ENCODE assay signal across 17 cellular contexts in the genomic region with DNA sequence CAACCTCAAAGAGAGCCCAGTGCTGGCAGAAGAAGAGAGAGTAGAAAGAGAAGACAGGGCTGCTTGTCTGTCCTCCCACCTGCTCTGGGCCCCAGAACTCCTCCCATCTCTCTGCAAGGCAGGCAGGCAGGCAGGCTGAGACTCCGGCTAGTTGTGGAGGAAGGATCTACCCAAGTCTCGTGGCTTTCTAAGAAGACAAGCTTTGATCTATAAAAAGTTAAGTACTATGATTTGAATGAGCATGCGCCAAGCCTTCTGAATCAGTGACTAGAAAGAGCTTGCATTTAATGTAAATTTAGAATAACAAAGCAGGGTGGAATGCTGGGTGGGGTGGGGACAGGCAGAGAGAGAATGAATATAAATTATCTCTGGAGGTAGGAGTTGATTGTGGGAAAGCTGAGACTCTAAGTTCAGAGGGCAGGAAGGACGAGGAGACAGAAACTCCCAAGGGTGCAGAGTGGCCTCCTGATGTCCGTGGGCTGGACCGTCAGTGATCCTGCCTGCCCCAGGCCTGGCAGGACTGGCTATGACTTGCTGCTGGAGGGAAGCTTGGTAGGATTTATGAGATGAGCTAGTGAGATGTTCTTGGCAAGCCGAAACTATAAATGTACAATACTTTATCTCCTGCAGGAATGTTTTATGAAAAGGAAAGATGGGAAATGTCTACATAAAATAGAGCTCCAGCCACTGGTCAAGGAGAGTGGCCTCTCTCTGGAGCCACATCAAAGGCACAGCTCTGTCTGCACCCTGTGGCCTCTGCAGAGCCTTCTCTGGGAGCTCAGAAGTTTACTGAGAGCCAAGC.
DNase-seq lines count a peak whose midpoint lies in the region; ATAC-seq, FAIRE-seq and TF ChIP-seq lines count a peak whose summit lies in the region.
"Had no signal": no experiment of that assay in that cellular context is flagged by ENCODE, and none has a peak within 500 bp of the region (broad histone marks: within the 10 kb centered on the region; RNA-seq: fewer than 3 reads in every experiment).

No MANE protein-coding gene starts in this region.

- no peak overlapping the region for H3K4me3 ChIP-seq in right cardiac atrium (ENCODE audit: low read length)
- no peak overlapping the region for H3K4me3 ChIP-seq in right atrium auricular region
- no peak overlapping the region for H3K4me3 ChIP-seq in naive thymus-derived CD4-positive, alpha-beta T cell (ENCODE audit: low read length)
- H3K4me3 ChIP-seq: neural progenitor cell had no signal

- peaks cover 0 to 23% (median 0%) of the 10 kb centered on the region in 5 donors for H3K36me3 Mint-ChIP-seq in naive thymus-derived CD4-positive, alpha-beta T cell
- H3K36me3 Mint-ChIP-seq: neural progenitor cell had no signal

- peak overlapping the region in 2 of 10 donors; percentile 2 to 28 for H3K4me3 Mint-ChIP-seq in naive thymus-derived CD4-positive, alpha-beta T cell
- H3K4me3 Mint-ChIP-seq: neural progenitor cell had no signal

- intact Hi-C loops in right cardiac atrium (cut with DNase I), result no loop called here
- intact Hi-C loops in naive thymus-derived CD4-positive, alpha-beta T cell (cut with micrococcal nuclease), result no loop called here

- peak in 1 of 3 donors; percentile 63 for DNase-seq in right cardiac atrium
- no peak for DNase-seq in right atrium auricular region (ENCODE audit: low spot score)
- peak in 3 of 9 donors; percentile 2 to 9 (median 2) for DNase-seq in naive thymus-derived CD4-positive, alpha-beta T cell
- no peak for DNase-seq in erythroblast (lab: John Stamatoyannopoulos, UW)
- no peak for DNase-seq in DMS 273 treated with DMSO at 0.1 percent for 48 hours (lab: John Stamatoyannopoulos, UW)
- DNase-seq: ACHN; DMS153; HCEC 1CT; NCI-H1105; stimulated activated CD4-positive, alpha-beta T cell treated with anti-CD3 and anti-CD28 coated beads, Interleukin-15, amount 100 ng/mL, for 24 hours; stimulated activated CD8-positive, alpha-beta memory T cell treated with anti-CD3 and anti-CD28 coated beads, Interleukin-4, amount 100 ng/mL, for 48 hours; T1000 had no signal

- H3K36me3 ChIP-seq in right atrium auricular region, result no peaks in the 10 kb centered on the region
- H3K36me3 ChIP-seq in naive thymus-derived CD4-positive, alpha-beta T cell (ENCODE audit: control insufficient read depth in 2 of 3, insufficient read depth in 3 of 3, low read length in 3 of 3), result no peaks in the 10 kb centered on the region
- H3K36me3 ChIP-seq: neural progenitor cell had no signal

- H3K4me1 ChIP-seq in right cardiac atrium (ENCODE audit: control insufficient read depth, insufficient read depth, low read length), result peaks cover 3% of the 10 kb centered on the region
- H3K4me1 ChIP-seq in right atrium auricular region, result peaks cover 0 to 23% of the 10 kb centered on the region in 2 donors
- H3K4me1 ChIP-seq in naive thymus-derived CD4-positive, alpha-beta T cell (ENCODE audit: control insufficient read depth in 2 of 2, insufficient read depth in 2 of 2, low read length in 2 of 2), result no peaks in the 10 kb centered on the region
- H3K4me1 ChIP-seq: neural progenitor cell had no signal

- POLR2A ChIA-PET in naive thymus-derived CD4-positive, alpha-beta T cell (lab: Charles Lee), result interaction anchor here (0.6 kb wide), 1 partner anchor 14 kb away, joined by 3 read pairs; no protein-coding TSS in a partner anchor

- peaks cover 3 to 23% (median 13%) of the 10 kb centered on the region in 7 donors for H3K4me1 Mint-ChIP-seq in naive thymus-derived CD4-positive, alpha-beta T cell

- ATAC-seq in right cardiac atrium (peak; percentile 43 to 53), HG03108 (IDR thresholded peaks at IDR 0.05; ENCODE audit: unreplicated experiment) (no peak), HG03378 (IDR thresholded peaks at IDR 0.05; ENCODE audit: unreplicated experiment) (no peak)
- ATAC-seq in naive thymus-derived CD4-positive, alpha-beta T cell, result no peak

- no peaks in the 10 kb centered on the region for H3K27me3 Mint-ChIP-seq in naive thymus-derived CD4-positive, alpha-beta T cell

- H3K27me3 ChIP-seq in right cardiac atrium (ENCODE audit: control insufficient read depth, insufficient read depth), result no peaks in the 10 kb centered on the region
- no peaks in the 10 kb centered on the region for H3K27me3 ChIP-seq in right atrium auricular region
- H3K27me3 ChIP-seq in naive thymus-derived CD4-positive, alpha-beta T cell (ENCODE audit: control insufficient read depth in 2 of 2, insufficient read depth in 2 of 2, low read length in 2 of 2), result no peaks in the 10 kb centered on the region
- H3K27me3 ChIP-seq: neural progenitor cell had no signal

- no peak for TF ChIP-seq POLR2A in erythroblast (IDR thresholded peaks at IDR 0.05; ENCODE audit: low read length)

- H3K9me3 ChIP-seq in right cardiac atrium (ENCODE audit: control insufficient read depth, low read length), result no peaks in the 10 kb centered on the region
- H3K9me3 ChIP-seq in right atrium auricular region, result no peaks in the 10 kb centered on the region
- H3K9me3 ChIP-seq in naive thymus-derived CD4-positive, alpha-beta T cell (ENCODE audit: control insufficient read depth in 2 of 3, low read length in 3 of 3), result no peaks in the 10 kb centered on the region

- H3K9me3 Mint-ChIP-seq in naive thymus-derived CD4-positive, alpha-beta T cell, result peaks cover 0 to 5% (median 0%) of the 10 kb centered on the region in 11 donors
- H3K9me3 Mint-ChIP-seq: neural progenitor cell had no signal

- 41% methylated on average over 7 of the region's 7 CpGs for WGBS in right cardiac atrium

- H3K27ac ChIP-seq in right cardiac atrium (ENCODE audit: low read length), result no peak overlapping the region
- H3K27ac ChIP-seq in right atrium auricular region, result no peak overlapping the region
- no peak overlapping the region for H3K27ac ChIP-seq in naive thymus-derived CD4-positive, alpha-beta T cell (ENCODE audit: low read depth, low read length)
- H3K27ac ChIP-seq: neural progenitor cell had no signal

- peak overlapping the region in 5 of 9 donors; percentile 6 to 68 (median 28) for H3K27ac Mint-ChIP-seq in naive thymus-derived CD4-positive, alpha-beta T cell
- H3K27ac Mint-ChIP-seq: neural progenitor cell had no signal

- no peak for TF ChIP-seq CTCF in right atrium auricular region (IDR thresholded peaks at IDR 0.05)

- CTCF ChIA-PET in naive thymus-derived CD4-positive, alpha-beta T cell (lab: Charles Lee), result no interaction called here

- peak; percentile 81 for FAIRE-seq in endometrium (lab: Jason Lieb, UNC)
- FAIRE-seq: urothelium cell line had no signal

Comparison
In these comparisons a context has a peak if more than half of its experiments do, and no peak if none do; other contexts are left out.
1. ATAC-seq: peak in right cardiac atrium (2 of 2); none in naive thymus-derived CD4-positive, alpha-beta T cell (single experiment), HG03108 (single experiment) and HG03378 (single experiment).